Comparison of ENCODE assay signal across 1 cellular context in the genomic region with DNA sequence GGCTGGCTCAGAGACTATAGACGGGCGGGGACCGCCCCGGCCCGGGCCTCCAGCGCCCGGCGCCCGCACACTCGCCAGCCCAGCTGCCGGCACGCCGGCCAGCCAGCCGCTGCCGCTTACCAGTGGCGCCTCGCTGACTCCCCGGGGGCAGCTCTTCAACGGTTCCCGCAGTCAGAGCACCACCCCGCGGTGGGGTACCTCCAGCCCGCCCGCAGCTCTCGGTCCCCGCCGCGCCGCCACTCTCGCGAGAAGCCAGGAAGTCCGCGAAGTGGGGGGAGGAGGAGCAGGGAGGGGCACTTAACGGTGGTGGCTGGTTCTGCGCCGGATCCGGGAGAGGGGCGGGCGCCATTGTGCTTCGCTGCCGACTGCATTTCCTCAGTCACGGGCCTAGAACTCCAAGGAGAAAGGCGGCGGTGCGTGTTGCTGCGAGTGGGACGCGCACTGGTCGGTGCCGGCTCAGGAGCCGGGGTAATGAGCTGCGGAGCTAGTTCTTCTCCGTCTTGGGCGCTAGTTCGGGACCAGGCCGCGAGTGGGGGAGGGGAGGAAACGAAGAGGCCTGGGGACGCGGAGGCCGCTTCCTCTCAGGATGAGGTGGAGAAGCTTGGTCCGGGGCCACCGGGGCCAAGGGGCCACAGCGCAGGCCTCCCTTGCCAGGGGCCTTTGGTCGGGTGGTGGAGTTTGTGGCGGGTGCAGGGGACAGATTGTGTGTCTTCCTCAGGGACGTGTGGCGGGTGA.
TF ChIP-seq lines count a peak whose summit lies in the region.

A gene with protein sequence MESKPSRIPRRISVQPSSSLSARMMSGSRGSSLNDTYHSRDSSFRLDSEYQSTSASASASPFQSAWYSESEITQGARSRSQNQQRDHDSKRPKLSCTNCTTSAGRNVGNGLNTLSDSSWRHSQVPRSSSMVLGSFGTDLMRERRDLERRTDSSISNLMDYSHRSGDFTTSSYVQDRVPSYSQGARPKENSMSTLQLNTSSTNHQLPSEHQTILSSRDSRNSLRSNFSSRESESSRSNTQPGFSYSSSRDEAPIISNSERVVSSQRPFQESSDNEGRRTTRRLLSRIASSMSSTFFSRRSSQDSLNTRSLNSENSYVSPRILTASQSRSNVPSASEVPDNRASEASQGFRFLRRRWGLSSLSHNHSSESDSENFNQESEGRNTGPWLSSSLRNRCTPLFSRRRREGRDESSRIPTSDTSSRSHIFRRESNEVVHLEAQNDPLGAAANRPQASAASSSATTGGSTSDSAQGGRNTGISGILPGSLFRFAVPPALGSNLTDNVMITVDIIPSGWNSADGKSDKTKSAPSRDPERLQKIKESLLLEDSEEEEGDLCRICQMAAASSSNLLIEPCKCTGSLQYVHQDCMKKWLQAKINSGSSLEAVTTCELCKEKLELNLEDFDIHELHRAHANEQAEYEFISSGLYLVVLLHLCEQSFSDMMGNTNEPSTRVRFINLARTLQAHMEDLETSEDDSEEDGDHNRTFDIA (plus strand): TSS at position 313 of the 735 bp plus-strand sequence. CDS start 16,517 bp downstream, outside the sequence.

TF ChIP-seq in HEK293, 187 proteins besides CTCF, POLR2A, EP300 and RAD21 (continued from another document):
- no peak; the same call in 1 of the 2 replicates for TF ChIP-seq ZNF558 (tag by site-specific recombination; IDR thresholded peaks at IDR 0.05)
- TF ChIP-seq, protein P1, sequence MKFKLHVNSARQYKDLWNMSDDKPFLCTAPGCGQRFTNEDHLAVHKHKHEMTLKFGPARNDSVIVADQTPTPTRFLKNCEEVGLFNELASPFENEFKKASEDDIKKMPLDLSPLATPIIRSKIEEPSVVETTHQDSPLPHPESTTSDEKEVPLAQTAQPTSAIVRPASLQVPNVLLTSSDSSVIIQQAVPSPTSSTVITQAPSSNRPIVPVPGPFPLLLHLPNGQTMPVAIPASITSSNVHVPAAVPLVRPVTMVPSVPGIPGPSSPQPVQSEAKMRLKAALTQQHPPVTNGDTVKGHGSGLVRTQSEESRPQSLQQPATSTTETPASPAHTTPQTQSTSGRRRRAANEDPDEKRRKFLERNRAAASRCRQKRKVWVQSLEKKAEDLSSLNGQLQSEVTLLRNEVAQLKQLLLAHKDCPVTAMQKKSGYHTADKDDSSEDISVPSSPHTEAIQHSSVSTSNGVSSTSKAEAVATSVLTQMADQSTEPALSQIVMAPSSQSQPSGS (tag by site-specific recombination; IDR thresholded peaks at IDR 0.05; ENCODE audit: low read depth): no peak
- TF ChIP-seq ZNF404 (tag by site-specific recombination; IDR thresholded peaks at IDR 0.05): no peak
- TF ChIP-seq KLF9 (tag by site-specific recombination; IDR thresholded peaks at IDR 0.05; ENCODE audit: low read depth): peak; percentile 72
- 0 out of 2 replicates have a peak, but pooled peaks have one; percentile 41 for TF ChIP-seq ZNF792 (tag by site-specific recombination; IDR thresholded peaks at IDR 0.05)
- TF ChIP-seq SP3 (tag by site-specific recombination; IDR thresholded peaks at IDR 0.05): peak; percentile 76
- TF ChIP-seq ZBTB21 (tag by site-specific recombination; IDR thresholded peaks at IDR 0.05): no peak
- TF ChIP-seq, protein P2, sequence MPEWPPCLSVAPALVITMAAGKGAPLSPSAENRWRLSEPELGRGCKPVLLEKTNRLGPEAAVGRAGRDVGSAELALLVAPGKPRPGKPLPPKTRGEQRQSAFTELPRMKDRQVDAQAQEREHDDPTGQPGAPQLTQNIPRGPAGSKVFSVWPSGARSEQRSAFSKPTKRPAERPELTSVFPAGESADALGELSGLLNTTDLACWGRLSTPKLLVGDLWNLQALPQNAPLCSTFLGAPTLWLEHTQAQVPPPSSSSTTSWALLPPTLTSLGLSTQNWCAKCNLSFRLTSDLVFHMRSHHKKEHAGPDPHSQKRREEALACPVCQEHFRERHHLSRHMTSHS (tag by site-specific recombination; IDR thresholded peaks at IDR 0.05): no peak
- peak; percentile 26; the same call in 1 of the 2 replicates for TF ChIP-seq OSR2 (tag by site-specific recombination; IDR thresholded peaks at IDR 0.05)
- no peak for TF ChIP-seq ZNF138 (tag by site-specific recombination; IDR thresholded peaks at IDR 0.05; ENCODE audit: borderline replicate concordance)
- peak; percentile 73 for TF ChIP-seq ZNF843 (tag by site-specific recombination; IDR thresholded peaks at IDR 0.05)
- TF ChIP-seq, protein P3, sequence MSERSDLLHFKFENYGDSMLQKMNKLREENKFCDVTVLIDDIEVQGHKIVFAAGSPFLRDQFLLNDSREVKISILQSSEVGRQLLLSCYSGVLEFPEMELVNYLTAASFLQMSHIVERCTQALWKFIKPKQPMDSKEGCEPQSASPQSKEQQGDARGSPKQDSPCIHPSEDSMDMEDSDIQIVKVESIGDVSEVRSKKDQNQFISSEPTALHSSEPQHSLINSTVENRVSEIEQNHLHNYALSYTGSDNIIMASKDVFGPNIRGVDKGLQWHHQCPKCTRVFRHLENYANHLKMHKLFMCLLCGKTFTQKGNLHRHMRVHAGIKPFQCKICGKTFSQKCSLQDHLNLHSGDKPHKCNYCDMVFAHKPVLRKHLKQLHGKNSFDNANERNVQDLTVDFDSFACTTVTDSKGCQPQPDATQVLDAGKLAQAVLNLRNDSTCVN (tag by site-specific recombination; optimal IDR thresholded peaks at IDR 0.05): peak; percentile 79
- no peak for TF ChIP-seq SCRT1 (tag by site-specific recombination; IDR thresholded peaks at IDR 0.05; ENCODE audit: borderline replicate concordance)
- TF ChIP-seq INSM2 (tag by site-specific recombination; IDR thresholded peaks at IDR 0.05): peak; percentile 45; the same call in 1 of the 2 replicates
- TF ChIP-seq ZNF48 (tag by site-specific recombination; IDR thresholded peaks at IDR 0.05): no peak
